16 cellular contexts compared by ENCODE assay signal in genomic region chr15:101023501-101024110, GRCh38.
DNase-seq lines count a peak whose midpoint lies in the region; ATAC-seq, FAIRE-seq and TF ChIP-seq lines count a peak whose summit lies in the region.
"Had no signal": no experiment of that assay in that cellular context is flagged by ENCODE, and none has a peak within 500 bp of the region (broad histone marks: within the 10 kb centered on the region; RNA-seq: fewer than 3 reads in every experiment).

No MANE protein-coding gene starts in this region.

- peaks cover 53% of the 10 kb centered on the region for H3K4me1 Mint-ChIP-seq in neural crest cell

- H3K27ac Mint-ChIP-seq in neural crest cell (ENCODE audit: unreplicated experiment), result peak overlapping the region; percentile 64

- H3K4me3 ChIP-seq in liver (ENCODE audit: low read depth in 1 of 3, low read length in 3 of 3) (no peak overlapping the region), HepG2 (replicated peaks in 1 of 3; ENCODE audit: insufficient read depth in 1 of 3, low read depth in 2 of 3, low read length in 3 of 3) (no peak overlapping the region), gastroesophageal sphincter (no peak overlapping the region), aorta (ENCODE audit: low read length in 2 of 2) (no peak overlapping the region)
- H3K4me3 ChIP-seq: HAP-1, right lobe of liver, upper lobe of left lung had no signal

- CTCF ChIA-PET in HepG2 (lab: Yijun Ruan, JAX; ENCODE audit: low intra/inter-chr PET ratio, low total read pairs), result no interaction called here

- H3K9ac ChIP-seq in liver (ENCODE audit: low read depth in 1 of 2, low read length in 2 of 2) (no peak overlapping the region), HepG2 (ENCODE audit: insufficient read depth, low read depth, low read length) (no peak overlapping the region)
- H3K9ac ChIP-seq: SK-N-SH had no signal

- H3K27ac ChIP-seq in liver (ENCODE audit: low read depth in 1 of 2, low read length in 2 of 2) (no peak overlapping the region), HepG2 (ENCODE audit: extremely low read length, insufficient read depth, low read length) (no peak overlapping the region), gastroesophageal sphincter (peak overlapping the region in 3 of 4 donors; percentile 71 to 76 (median 75)), aorta (ENCODE audit: low read depth in 1 of 2, low read length in 2 of 2) (no peak overlapping the region)
- H3K27ac ChIP-seq: right lobe of liver had no signal

- FAIRE-seq in HepG2 (lab: Jason Lieb, UNC) (no peak), GM19239 (lab: Jason Lieb, UNC) (no peak)
- FAIRE-seq: frontal cortex had no signal

- no peaks in the 10 kb centered on the region for H3K79me2 ChIP-seq in HepG2 (ENCODE audit: insufficient read depth, low read length)

- peaks cover 4% of the 10 kb centered on the region for H3K27me3 Mint-ChIP-seq in neural crest cell (ENCODE audit: low read depth)

- no peak for TF ChIP-seq POLR2A in HepG2 (IDR thresholded peaks at IDR 0.05; ENCODE audit: insufficient read depth in 1 of 2, low read depth in 2 of 2, low read length in 2 of 2)
- TF ChIP-seq POLR2A in gastroesophageal sphincter (IDR thresholded peaks at IDR 0.05), result no peak

- no peak for TF ChIP-seq CTCF in liver (IDR thresholded peaks at IDR 0.05; ENCODE audit: low read depth, low read length, missing input control)
- TF ChIP-seq CTCF in HepG2 (CRISPR knock-in tag; IDR thresholded peaks at IDR 0.05), result no peak
- no peak for TF ChIP-seq CTCF in gastroesophageal sphincter (IDR thresholded peaks at IDR 0.05)
- no peak for TF ChIP-seq CTCF in neural crest cell (conservative IDR thresholded peaks at IDR 0.05)

- no peak overlapping the region for H3K4me2 ChIP-seq in HepG2 (ENCODE audit: low read depth, low read length)
- H3K4me2 ChIP-seq: SK-N-SH had no signal

- no peaks in the 10 kb centered on the region for H4K20me1 ChIP-seq in HepG2 (ENCODE audit: insufficient read depth, low read length)

- peaks cover 0 to 3% (median 0%) of the 10 kb centered on the region in 4 donors for H3K36me3 ChIP-seq in liver (ENCODE audit: control insufficient read depth in 4 of 4, insufficient read depth in 3 of 4, low read depth in 1 of 4, low read length in 3 of 4)
- H3K36me3 ChIP-seq in HepG2 (replicated peaks in 1 of 2; ENCODE audit: control insufficient read depth in 1 of 2, insufficient read depth in 2 of 2, low read length in 2 of 2), result no peaks in the 10 kb centered on the region
- peaks cover 0 to 41% of the 10 kb centered on the region in 2 donors for H3K36me3 ChIP-seq in gastroesophageal sphincter
- H3K36me3 ChIP-seq in aorta (ENCODE audit: control insufficient read depth in 1 of 2, insufficient read depth in 2 of 2, low read length in 1 of 2), result peaks cover 0 to 3% of the 10 kb centered on the region in 2 donors
- H3K36me3 ChIP-seq: right lobe of liver had no signal

- 55% methylated on average over 11 of the region's 11 CpGs for WGBS in liver
- WGBS in HepG2 (ENCODE audit: low lambda C conversion rate), result 41% methylated on average over 10 of the region's 11 CpGs
- 50 to 62% methylated on average over 6 to 10 of the region's 11 CpGs for WGBS in gastroesophageal sphincter (ENCODE audit: low coverage in 1 of 2), 2 donors
- WGBS in aorta, 2 donors, result 72 to 74% methylated on average over 11 of the region's 11 CpGs

- no peak for TF ChIP-seq RAD21 in liver (IDR thresholded peaks at IDR 0.05)
- no peak for TF ChIP-seq RAD21 in HepG2 (CRISPR knock-in tag; IDR thresholded peaks at IDR 0.05)

- intact Hi-C loops in HepG2 (cut with micrococcal nuclease; ENCODE audit: unreplicated experiment) (no loop called here), aorta (cut with DNase I) (no loop called here)

- H3K4me3 Mint-ChIP-seq in neural crest cell, result peak overlapping the region; percentile 45

- H3K4me1 ChIP-seq in liver (ENCODE audit: control insufficient read depth in 4 of 4, insufficient read depth in 4 of 4, low read length in 3 of 4) (peaks cover 0 to 13% (median 0%) of the 10 kb centered on the region in 4 donors), HepG2 (ENCODE audit: insufficient read depth, low read length) (peaks cover 34% of the 10 kb centered on the region), gastroesophageal sphincter (peaks cover 0 to 18% (median 5%) of the 10 kb centered on the region in 3 donors), aorta (ENCODE audit: control insufficient read depth in 1 of 2, insufficient read depth in 2 of 2, low read length in 2 of 2) (no peaks in the 10 kb centered on the region)
- H3K4me1 ChIP-seq: HAP-1, right lobe of liver had no signal

- TF ChIP-seq EP300 in HepG2 (IDR thresholded peaks at IDR 0.05; ENCODE audit: low read depth in 2 of 2, low read length in 2 of 2) (no peak), HepG2 (CRISPR knock-in tag; IDR thresholded peaks at IDR 0.05; ENCODE audit: borderline replicate concordance) (no peak), gastroesophageal sphincter (IDR thresholded peaks at IDR 0.05) (no peak)

- BruUV-seq in HepG2 (replicated peaks; lab: Mats Ljungman, UMichigan), result no TSS peak

- H3K27me3 ChIP-seq in liver (ENCODE audit: control insufficient read depth in 4 of 4, insufficient read depth in 4 of 4, low read length in 3 of 4), result peaks cover 0 to 5% (median 0%) of the 10 kb centered on the region in 4 donors
- H3K27me3 ChIP-seq in HepG2 (ENCODE audit: control insufficient read depth in 1 of 2, insufficient read depth in 2 of 2, low read length in 2 of 2), result peaks cover 12 to 91% of the 10 kb centered on the region in 2 experiments
- peaks cover 1% of the 10 kb centered on the region for H3K27me3 ChIP-seq in gastroesophageal sphincter
- no peaks in the 10 kb centered on the region for H3K27me3 ChIP-seq in aorta (ENCODE audit: control insufficient read depth in 1 of 2, insufficient read depth in 2 of 2, low read length in 1 of 2)
- H3K27me3 ChIP-seq: right lobe of liver, upper lobe of left lung had no signal

- DNase-seq in HepG2 (ENCODE audit: low spot score), result no peak
- no peak for DNase-seq in neural crest cell (ENCODE audit: low read depth, low spot score)
- DNase-seq in aorta, result peak; percentile 35 to 38
- no peak for DNase-seq in GM19239 (ENCODE audit: insufficient read length, low spot score)
- no peak for DNase-seq in NCI-H2081 (lab: John Stamatoyannopoulos, UW)
- DNase-seq: activated CD4-positive, alpha-beta T cell treated with anti-CD3 and anti-CD28 coated beads for 48 hours; activated naive CD4-positive, alpha-beta T cell treated with anti-CD3 and anti-CD28 coated beads, Interleukin-2, amount 50 U/mL, for 16 hours; NCI-H1436 treated with DMSO at 0.1 percent for 48 hours; SK-N-SH; upper lobe of left lung had no signal

- in situ Hi-C loops in HepG2 (cut with HindIII; ENCODE audit: extremely low pct_ligation_motif_present, low pct_unique_long_range_greater_than_20kb), result loop anchor here (25.0 kb wide), 1 partner anchor 361 kb away; no protein-coding TSS in a partner anchor

- no peaks in the 10 kb centered on the region for H3K9me3 ChIP-seq in liver (ENCODE audit: control insufficient read depth in 4 of 4, low read length in 3 of 4)
- no peaks in the 10 kb centered on the region for H3K9me3 ChIP-seq in HepG2 (ENCODE audit: low read length)
- no peaks in the 10 kb centered on the region for H3K9me3 ChIP-seq in gastroesophageal sphincter
- H3K9me3 ChIP-seq in aorta (ENCODE audit: control insufficient read depth, low read length), result no peaks in the 10 kb centered on the region
- H3K9me3 ChIP-seq: HAP-1, right lobe of liver, SK-N-SH, upper lobe of left lung had no signal

- ATAC-seq in HepG2 (no peak), gastroesophageal sphincter (peak; percentile 68), aorta (ENCODE audit: low FRiP score) (peak; percentile 20), GM18907 (IDR thresholded peaks at IDR 0.05; ENCODE audit: unreplicated experiment) (no peak)

- no peaks in the 10 kb centered on the region for H3K36me3 Mint-ChIP-seq in neural crest cell (ENCODE audit: low read depth)

- POLR2A ChIA-PET in HepG2 (lab: Yijun Ruan, JAX), result interaction anchor here (1.2 to 1.4 kb wide), 2 partner anchors 46 to 47 kb away, joined by 3 to 4 read pairs; no protein-coding TSS in a partner anchor

- H3K9me3 Mint-ChIP-seq in neural crest cell, result no peaks in the 10 kb centered on the region

- H2AFZ ChIP-seq in HepG2 (ENCODE audit: low read length), result no peak overlapping the region

TF ChIP-seq in liver, 16 proteins besides CTCF, POLR2A, EP300 and RAD21:
- TF ChIP-seq ATF3 (IDR thresholded peaks at IDR 0.05), result no peak
- peak; percentile 27 for TF ChIP-seq NR2F2 (IDR thresholded peaks at IDR 0.05)
- TF ChIP-seq GABPA (IDR thresholded peaks at IDR 0.05 in 1 of 2, conservative IDR thresholded peaks at IDR 0.05 in 1 of 2), result no peak

TF ChIP-seq in HepG2, 621 proteins besides CTCF, POLR2A, EP300 and RAD21 (continues in another document):
- TF ChIP-seq SNAI1 (CRISPR knock-in tag; IDR thresholded peaks at IDR 0.05; ENCODE audit: borderline replicate concordance), result no peak
- TF ChIP-seq NCOA2 (CRISPR knock-in tag; IDR thresholded peaks at IDR 0.05), result no peak
- TF ChIP-seq ZNF879 (CRISPR knock-in tag; IDR thresholded peaks at IDR 0.05), result no peak
- TF ChIP-seq HMGXB4 (CRISPR knock-in tag; IDR thresholded peaks at IDR 0.05; ENCODE audit: borderline replicate concordance in 1 of 2, low read depth in 1 of 2), result no peak
- no peak for TF ChIP-seq MTF1 (CRISPR knock-in tag; IDR thresholded peaks at IDR 0.05)
- no peak for TF ChIP-seq NR2F1 (CRISPR knock-in tag; IDR thresholded peaks at IDR 0.05)
- no peak for TF ChIP-seq KLF9 (CRISPR knock-in tag; IDR thresholded peaks at IDR 0.05; ENCODE audit: low read depth)
- no peak for TF ChIP-seq ZNF34 (CRISPR knock-in tag; IDR thresholded peaks at IDR 0.05; ENCODE audit: borderline replicate concordance)
- no peak for TF ChIP-seq ETV5 (CRISPR knock-in tag; IDR thresholded peaks at IDR 0.05; ENCODE audit: borderline replicate concordance)
- no peak for TF ChIP-seq ZFP90 (CRISPR knock-in tag; IDR thresholded peaks at IDR 0.05; ENCODE audit: borderline replicate concordance)
- TF ChIP-seq PAWR (CRISPR knock-in tag; IDR thresholded peaks at IDR 0.05; ENCODE audit: borderline replicate concordance), result no peak

Comparison
In these comparisons a context has a peak if more than half of its experiments do, and no peak if none do; other contexts are left out.
1. H3K27ac ChIP-seq: peak in gastroesophageal sphincter (3 of 4); none in liver (0 of 2), HepG2 (single experiment) and aorta (0 of 2).
2. ATAC-seq: peak in gastroesophageal sphincter (single experiment) and aorta (single experiment); none in HepG2 (single experiment) and GM18907 (single experiment).
3. DNase-seq: peak in aorta (2 of 2); none in HepG2 (single experiment), neural crest cell (single experiment), GM19239 (single experiment) and NCI-H2081 (0 of 2).